12 cellular contexts compared by ENCODE assay signal in genomic region chr1:52533710-52534109, GRCh38.
"Had no signal": no experiment of that assay in that cellular context is flagged by ENCODE, and none has a peak within 500 bp of the region (broad histone marks: within the 10 kb centered on the region; RNA-seq: fewer than 3 reads in every experiment).

No MANE protein-coding gene starts in this region.

- DNase-seq: activated CD4-positive, alpha-beta T cell treated with anti-CD3 and anti-CD28 coated beads, Interleukin-2, amount 10 ng/mL, durations not matched to agents 24 days and 14 days; activated CD8-positive, alpha-beta memory T cell treated with anti-CD3 and anti-CD28 coated beads for 24 hours; activated naive CD4-positive, alpha-beta T cell treated with anti-CD3 and anti-CD28 coated beads, Interleukin-2, amount 10 ng/mL, durations not matched to agents 7 days and 5 days; adrenal gland; caudate nucleus; effector CD4-positive, alpha-beta T cell; foreskin keratinocyte; head of caudate nucleus; naive thymus-derived CD8-positive, alpha-beta T cell; stimulated activated CD4-positive, alpha-beta T cell treated with anti-CD3 and anti-CD28 coated beads, Interleukin-15, amount 100 ng/mL, for 24 hours; transverse colon had no signal

- H3K27me3 ChIP-seq: adrenal gland, foreskin keratinocyte, transverse colon had no signal

- H3K36me3 ChIP-seq: adrenal gland, transverse colon had no signal

- H3K4me3 ChIP-seq: adrenal gland, coronary artery, transverse colon had no signal

- H3K27ac ChIP-seq: adrenal gland, coronary artery, foreskin keratinocyte, transverse colon had no signal

- H3K4me1 ChIP-seq: foreskin keratinocyte had no signal
